In the genomic region with DNA sequence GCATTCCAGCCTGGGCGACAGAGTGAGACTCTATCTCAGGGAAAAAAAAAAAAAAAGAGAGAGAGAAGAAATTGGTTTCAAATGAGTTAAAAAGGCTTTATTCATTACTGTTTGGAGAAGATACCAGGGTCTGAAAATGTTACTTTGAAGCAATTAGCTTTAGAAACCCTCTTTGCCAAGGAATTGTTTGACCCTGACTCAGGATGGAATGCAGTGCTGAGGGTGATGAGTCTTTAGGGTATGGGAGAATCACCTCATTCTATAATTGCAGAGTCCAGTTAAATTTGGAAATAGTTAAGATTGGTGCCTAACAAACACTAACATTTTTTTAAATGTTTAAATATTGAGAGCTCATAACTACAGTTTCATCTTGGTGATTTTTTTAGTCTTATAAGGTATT, we compare ENCODE assay signal across 19 cellular contexts. TPM values are rescaled to one million over a fixed set of nuclear protein-coding genes. Genes with fewer than 3 reads are reported as not detected.
A peak's percentile ranks its signal among the peaks of the same experiment; 100 is the strongest.
DNase-seq lines count a peak whose midpoint lies in the region; ATAC-seq and TF ChIP-seq lines count a peak whose summit lies in the region.
"Had no signal": no experiment of that assay in that cellular context is flagged by ENCODE, and none has a peak within 500 bp of the region (broad histone marks: within the 10 kb centered on the region; RNA-seq: fewer than 3 reads in every experiment).

No MANE protein-coding gene starts in this region.

- H3K4me3 ChIP-seq in mesenchymal stem cell (ENCODE audit: insufficient read depth in 1 of 2, low read depth in 1 of 2, low read length in 2 of 2): no peak overlapping the region
- H3K4me3 ChIP-seq in mammary epithelial cell (replicated peaks in 1 of 3; ENCODE audit: insufficient read depth in 1 of 3, low read depth in 2 of 3, low read length in 3 of 3): no peak overlapping the region

- H3K79me1 ChIP-seq in mesenchymal stem cell (replicated peaks; ENCODE audit: low read length, poor library complexity, severe bottlenecking): peaks cover 1% of the 10 kb centered on the region

- H3K4me1 ChIP-seq in mesenchymal stem cell (ENCODE audit: control insufficient read depth, insufficient read depth, low read depth, low read length) (peaks cover 5% of the 10 kb centered on the region), mammary epithelial cell (ENCODE audit: insufficient read depth, low read length) (peaks cover 22% of the 10 kb centered on the region)
- H3K4me1 ChIP-seq: BE2C had no signal

- no peak overlapping the region for H2BK120ac ChIP-seq in mesenchymal stem cell (ENCODE audit: low read depth, low read length)

- no peak overlapping the region for H3K14ac ChIP-seq in mesenchymal stem cell (ENCODE audit: low read length in 2 of 2)

- H3K27me3 ChIP-seq in mesenchymal stem cell (ENCODE audit: control insufficient read depth in 1 of 2, insufficient read depth in 1 of 2, low read length in 2 of 2) (no peaks in the 10 kb centered on the region), mammary epithelial cell (ENCODE audit: insufficient read depth, low read length) (no peaks in the 10 kb centered on the region)
- H3K27me3 ChIP-seq: BE2C had no signal

- H3K27ac ChIP-seq in mesenchymal stem cell (ENCODE audit: low read length, poor library complexity, severe bottlenecking) (no peak overlapping the region), mammary epithelial cell (ENCODE audit: insufficient read depth, low read depth, low read length) (no peak overlapping the region)

- no peak overlapping the region for H2BK12ac ChIP-seq in mesenchymal stem cell (ENCODE audit: low read length in 2 of 2)

- H2BK15ac ChIP-seq in mesenchymal stem cell (ENCODE audit: low read depth, poor library complexity, severe bottlenecking): no peak overlapping the region

- peaks cover 100% of the 10 kb centered on the region for H3K79me2 ChIP-seq in mammary epithelial cell (ENCODE audit: insufficient read depth, low read length)

- no peak overlapping the region for H2AFZ ChIP-seq in mesenchymal stem cell (ENCODE audit: low read depth, low read length)
- no peak overlapping the region for H2AFZ ChIP-seq in mammary epithelial cell (ENCODE audit: low read depth, low read length)

- peaks cover 68% of the 10 kb centered on the region for H3K4me1 Mint-ChIP-seq in HFFc6 (ENCODE audit: low read depth)
- peaks cover 78% of the 10 kb centered on the region for H3K4me1 Mint-ChIP-seq in activated naive CD8-positive, alpha-beta T cell treated with anti-CD3 and anti-CD28 coated beads for 36 hours

- CTCF ChIA-PET in mammary epithelial cell (lab: Charles Lee; ENCODE audit: low non-redundant PET): no interaction called here

- intact Hi-C loops in mammary epithelial cell (cut with micrococcal nuclease): no loop called here

- peaks cover 10% of the 10 kb centered on the region for H4K20me1 ChIP-seq in mammary epithelial cell (ENCODE audit: insufficient read depth, low read length)

- ATAC-seq in GM21423 (IDR thresholded peaks at IDR 0.05; ENCODE audit: unreplicated experiment): no peak
- ATAC-seq: sciatic nerve had no signal

- H3K36me3 ChIP-seq in mesenchymal stem cell (ENCODE audit: control insufficient read depth in 1 of 2, insufficient read depth in 2 of 2, low read depth in 1 of 2, low read length in 2 of 2): peaks cover 11 to 32% of the 10 kb centered on the region in 2 experiments
- peaks cover 4% of the 10 kb centered on the region for H3K36me3 ChIP-seq in mammary epithelial cell (ENCODE audit: insufficient read depth, low read length)

- no peak for TF ChIP-seq CTCF in HFFc6 (IDR thresholded peaks at IDR 0.05)
- TF ChIP-seq CTCF in GM13976 (IDR thresholded peaks at IDR 0.05; ENCODE audit: borderline replicate concordance, control extremely low read depth, extremely low read depth, insufficient read depth, missing control alignments): no peak
- TF ChIP-seq CTCF in mammary epithelial cell (conservative IDR thresholded peaks at IDR 0.05 in 1 of 2, IDR thresholded peaks at IDR 0.05 in 1 of 2; ENCODE audit: extremely low read depth in 1 of 2, insufficient read depth in 1 of 2, low read depth in 1 of 2, low read length in 2 of 2): no peak

- in situ Hi-C loops in GM13976 (cut with MboI; ENCODE audit: low sequenced_read_pairs, unreplicated experiment) (no loop called here), mammary epithelial cell (cut with MboI; ENCODE audit: low sequenced_read_pairs in 2 of 2) (loop anchor here in 1 of 2 donors (25.0 kb wide), 1 partner anchor 262 kb away; no protein-coding TSS in a partner anchor)

- H4K91ac ChIP-seq in mesenchymal stem cell (ENCODE audit: low read length): no peak overlapping the region

- H3K4ac ChIP-seq in mesenchymal stem cell (ENCODE audit: low read depth in 1 of 2, low read length in 2 of 2): no peak overlapping the region

- WGBS in mesenchymal stem cell: 100% methylated on average over 1 of the region's 1 CpG
- no CpG with 5 or more reads among the region's 1 CpG for WGBS in mammary epithelial cell (ENCODE audit: low coverage, missing lambda C conversion rate)

- H3K18ac ChIP-seq in mesenchymal stem cell (ENCODE audit: low read depth in 1 of 2, low read length in 2 of 2): no peak overlapping the region

- no peak overlapping the region for H4K8ac ChIP-seq in mesenchymal stem cell (ENCODE audit: low read length)

- H3K9ac ChIP-seq in mesenchymal stem cell (ENCODE audit: low read length) (peak overlapping the region; percentile 11), mammary epithelial cell (ENCODE audit: insufficient read depth, low read length) (no peak overlapping the region)

- no peaks in the 10 kb centered on the region; the same call in 1 of the 2 replicates for H3K27me3 Mint-ChIP-seq in HFFc6 (ENCODE audit: insufficient read depth)
- H3K27me3 Mint-ChIP-seq in activated naive CD8-positive, alpha-beta T cell treated with anti-CD3 and anti-CD28 coated beads for 36 hours: no peaks in the 10 kb centered on the region
- H3K27me3 Mint-ChIP-seq: activated CD4-positive, alpha-beta memory T cell treated with anti-CD3 and anti-CD28 coated beads for 36 hours; brain; IgD-negative memory B cell; type B pancreatic cell had no signal

- H3K23ac ChIP-seq in mesenchymal stem cell (ENCODE audit: low read length in 2 of 2): no peak overlapping the region

- no peak overlapping the region for H2BK5ac ChIP-seq in mesenchymal stem cell (ENCODE audit: low read depth, low read length, poor library complexity, severe bottlenecking)

- H3K4me2 ChIP-seq in mesenchymal stem cell (ENCODE audit: low read length, poor library complexity, severe bottlenecking): no peak overlapping the region
- no peak overlapping the region for H3K4me2 ChIP-seq in mammary epithelial cell (ENCODE audit: insufficient read depth, low read depth, low read length)

- H3K36me3 Mint-ChIP-seq in HFFc6 (ENCODE audit: low read depth): peaks cover 48% of the 10 kb centered on the region
- peaks cover 69% of the 10 kb centered on the region for H3K36me3 Mint-ChIP-seq in activated naive CD8-positive, alpha-beta T cell treated with anti-CD3 and anti-CD28 coated beads for 36 hours

- DNase-seq in AG20443 (ENCODE audit: low spot score): peak; percentile 51
- peak; percentile 55 for DNase-seq in HFFc6
- DNase-seq in activated naive CD8-positive, alpha-beta T cell treated with anti-CD3 and anti-CD28 coated beads for 36 hours: no peak
- DNase-seq in mesenchymal stem cell: peak; percentile 24
- no peak for DNase-seq in HuH-7 (ENCODE audit: low spot score)
- no peak for DNase-seq in GM13976 (ENCODE audit: low spot score)
- DNase-seq in mammary epithelial cell: no peak
- DNase-seq: activated CD4-positive, alpha-beta memory T cell treated with anti-CD3 and anti-CD28 coated beads for 36 hours; activated effector memory CD4-positive, alpha-beta T cell treated with Interleukin-2 at 50 U/mL for 16 hours; BE2C; DMS53; H9; NCI-H1105 treated with DMSO at 0.1 percent for 48 hours; stimulated activated CD4-positive, alpha-beta T cell treated with anti-CD3 and anti-CD28 coated beads, Interleukin-4, amount 100 ng/mL, for 24 hours had no signal

- dilution Hi-C loops in mammary epithelial cell (cut with HindIII; ENCODE audit: low sequenced_read_pairs): no loop called here

- H3K9me3 Mint-ChIP-seq in HFFc6: no peaks in the 10 kb centered on the region
- peaks cover 23% of the 10 kb centered on the region for H3K9me3 Mint-ChIP-seq in activated naive CD8-positive, alpha-beta T cell treated with anti-CD3 and anti-CD28 coated beads for 36 hours
- H3K9me3 Mint-ChIP-seq: type B pancreatic cell had no signal

- H3K27ac Mint-ChIP-seq in HFFc6: peak overlapping the region; percentile 60
- peak overlapping the region; percentile 36 for H3K27ac Mint-ChIP-seq in activated naive CD8-positive, alpha-beta T cell treated with anti-CD3 and anti-CD28 coated beads for 36 hours
- H3K27ac Mint-ChIP-seq: type B pancreatic cell had no signal

- peak overlapping the region; percentile 12 for H3K4me3 Mint-ChIP-seq in HFFc6
- H3K4me3 Mint-ChIP-seq in activated naive CD8-positive, alpha-beta T cell treated with anti-CD3 and anti-CD28 coated beads for 36 hours: no peak overlapping the region
- H3K4me3 Mint-ChIP-seq: activated CD4-positive, alpha-beta memory T cell treated with anti-CD3 and anti-CD28 coated beads for 36 hours; brain; H9; type B pancreatic cell had no signal

- peaks cover 8% of the 10 kb centered on the region for H3K9me3 ChIP-seq in mesenchymal stem cell (ENCODE audit: control insufficient read depth, low read length)
- H3K9me3 ChIP-seq in mammary epithelial cell (replicated peaks; ENCODE audit: insufficient read depth, low read length): no peaks in the 10 kb centered on the region
- H3K9me3 ChIP-seq: BE2C had no signal

- BruUV-seq in mammary epithelial cell (replicated peaks; lab: Mats Ljungman, UMichigan): no TSS peak

- H2AK5ac ChIP-seq in mesenchymal stem cell (ENCODE audit: low read length, severe bottlenecking): no peak overlapping the region

RNA-seq across cellular contexts. Expression of a gene that starts 13.3 kb away (rescaled TPM):
- total RNA-seq in HFFc6 (2021; fragmentation: NEBNext Ultra II Directional; extraction: Animal tissue kit (Norgen Biotek cat#: 25700)): 100 to 1,000 TPM; 179 to 221 (median 213) TPM
- total RNA-seq in activated naive CD8-positive, alpha-beta T cell treated with anti-CD3 and anti-CD28 coated beads for 36 hours: 100 to 1,000 TPM; 239 to 245 TPM
- 219 TPM for polyA plus RNA-seq in mesenchymal stem cell (2013, experiment 1 of 2)
- 229 TPM for polyA plus RNA-seq in mesenchymal stem cell (2013, experiment 2 of 2)
- 100 to 1,000 TPM; 140 to 188 TPM for total RNA-seq in mammary epithelial cell
- 175 TPM for polyA plus RNA-seq in mammary epithelial cell
- 53.9 TPM for polyA minus RNA-seq in mammary epithelial cell

Comparison
In these comparisons a context has a peak if more than half of its experiments do, and no peak if none do; other contexts are left out.
1. DNase-seq: peak in AG20443 (single experiment), HFFc6 (single experiment) and mesenchymal stem cell (single experiment); none in activated naive CD8-positive, alpha-beta T cell treated with anti-CD3 and anti-CD28 coated beads for 36 hours (single experiment), HuH-7 (single experiment), GM13976 (single experiment) and mammary epithelial cell (single experiment).